In genomic region chr17:81877569-81877968, GRCh38 we compare ENCODE assay signal across 19 cellular contexts. TPM values are rescaled to one million over a fixed set of nuclear protein-coding genes. Genes with fewer than 3 reads are reported as not detected.
A peak's percentile ranks its signal among the peaks of the same experiment; 100 is the strongest.
DNase-seq lines count a peak whose midpoint lies in the region; ATAC-seq, FAIRE-seq and TF ChIP-seq lines count a peak whose summit lies in the region.
"Had no signal": no experiment of that assay in that cellular context is flagged by ENCODE, and none has a peak within 500 bp of the region (broad histone marks: within the 10 kb centered on the region; RNA-seq: fewer than 3 reads in every experiment).

No MANE protein-coding gene starts in this region.

- intact Hi-C loops in activated CD4-positive, alpha-beta T cell treated with anti-CD3 and anti-CD28 coated beads, Interleukin-2, amount 10 ng/mL, durations not matched to agents 24 days and 14 days (cut with micrococcal nuclease) = no loop called here

- FAIRE-seq in H1 (lab: Jason Lieb, UNC) = no peak
- FAIRE-seq: GM18507, HepG2, HTR-8/SVneo had no signal

- H3K4me3 Mint-ChIP-seq in activated CD4-positive, alpha-beta T cell treated with anti-CD3 and anti-CD28 coated beads, Interleukin-2, amount 10 ng/mL, durations not matched to agents 24 days and 14 days = no peak overlapping the region
- peak overlapping the region in 1 of 4 donors; percentile 82 for H3K4me3 Mint-ChIP-seq in IgD-negative memory B cell
- no peak overlapping the region for H3K4me3 Mint-ChIP-seq in stimulated activated effector memory CD8-positive, alpha-beta T cell treated with anti-CD3 and anti-CD28 coated beads, Interleukin-12 subunit alpha, Interleukin-12 subunit beta, amount 100 ng/mL, for 72 hours
- H3K4me3 Mint-ChIP-seq: GM23338, HFFc6 had no signal

- H2BK12ac ChIP-seq in H1 (ENCODE audit: low read depth, low read length) = no peak overlapping the region

- TF ChIP-seq RAD21 in H1 (IDR thresholded peaks at IDR 0.05 in 1 of 2, conservative IDR thresholded peaks at IDR 0.05 in 1 of 2; ENCODE audit: low read depth in 2 of 2, low read length in 2 of 2) = no peak

- H4K91ac ChIP-seq in H1 (replicated peaks; ENCODE audit: insufficient read length, low read length) = no peak overlapping the region

- H3K27me3 Mint-ChIP-seq in activated CD4-positive, alpha-beta T cell treated with anti-CD3 and anti-CD28 coated beads, Interleukin-2, amount 10 ng/mL, durations not matched to agents 24 days and 14 days = no peaks in the 10 kb centered on the region
- no peaks in the 10 kb centered on the region for H3K27me3 Mint-ChIP-seq in IgD-negative memory B cell
- H3K27me3 Mint-ChIP-seq: CD4-positive, CD25-positive, alpha-beta regulatory T cell had no signal

- POLR2A ChIA-PET in H1 (lab: Charles Lee; ENCODE audit: partially characterized antibody) = interaction anchor here (0.7 to 10.5 kb wide), 7 partner anchors 10 to 857 kb away, joined by 3 to 151 read pairs (median 4); partner anchors contain the start of genes ALYREF and ANAPC11

- H2AK5ac ChIP-seq in H1 (ENCODE audit: low read depth, low read length) = no peak overlapping the region

- H3K23ac ChIP-seq in H1 (ENCODE audit: insufficient read length) = no peak overlapping the region

- H3K4me1 Mint-ChIP-seq in activated CD4-positive, alpha-beta T cell treated with anti-CD3 and anti-CD28 coated beads, Interleukin-2, amount 10 ng/mL, durations not matched to agents 24 days and 14 days = peaks cover 20% of the 10 kb centered on the region
- peaks cover 0 to 11% (median 4%) of the 10 kb centered on the region in 3 donors for H3K4me1 Mint-ChIP-seq in IgD-negative memory B cell
- peaks cover 8% of the 10 kb centered on the region for H3K4me1 Mint-ChIP-seq in stimulated activated effector memory CD8-positive, alpha-beta T cell treated with anti-CD3 and anti-CD28 coated beads, Interleukin-12 subunit alpha, Interleukin-12 subunit beta, amount 100 ng/mL, for 72 hours
- H3K4me1 Mint-ChIP-seq: GM23338 had no signal

- no peak for TF ChIP-seq EP300 in H1 (IDR thresholded peaks at IDR 0.05; ENCODE audit: borderline replicate concordance in 1 of 2, low read depth in 2 of 2, low read length in 2 of 2)

- no peak overlapping the region for H3K56ac ChIP-seq in H1 (replicated peaks; ENCODE audit: insufficient read length, low read depth, low read length)

- ATAC-seq in stimulated activated effector memory CD8-positive, alpha-beta T cell treated with anti-CD3 and anti-CD28 coated beads, Interleukin-12 subunit alpha, Interleukin-12 subunit beta, amount 100 ng/mL, for 72 hours = no peak
- ATAC-seq: GM23338, HepG2 had no signal

- no peaks in the 10 kb centered on the region for H3K4me1 ChIP-seq in H1 (replicated peaks in 1 of 4; ENCODE audit: control insufficient read depth in 3 of 4, insufficient read depth in 4 of 4, low read length in 3 of 4)
- H3K4me1 ChIP-seq: HAP-1 had no signal

- DNase-seq in activated CD4-positive, alpha-beta T cell treated with anti-CD3 and anti-CD28 coated beads, Interleukin-2, amount 10 ng/mL, durations not matched to agents 24 days and 14 days = no peak
- no peak for DNase-seq in activated CD4-positive, alpha-beta T cell treated with anti-CD3 and anti-CD28 coated beads, Interleukin-2, amount 50 U/mL, for 48 hours
- no peak for DNase-seq in H1 (ENCODE audit: low read depth in 1 of 2, low spot score in 2 of 2)
- no peak for DNase-seq in stimulated activated effector memory CD8-positive, alpha-beta T cell treated with anti-CD3 and anti-CD28 coated beads, Interleukin-12 subunit alpha, Interleukin-12 subunit beta, amount 100 ng/mL, for 72 hours (ENCODE audit: low spot score in 2 of 2)
- no peak for DNase-seq in 8988T
- DNase-seq in dermis blood vessel endothelial cell = no peak
- no peak for DNase-seq in NCI-H345 (lab: John Stamatoyannopoulos, UW)
- DNase-seq: ACHN; Calu3; CD4-positive, CD25-positive, alpha-beta regulatory T cell; DMS 273 treated with DMSO at 0.1 percent for 48 hours; HFFc6 had no signal

- H3K36me3 ChIP-seq in H1 (ENCODE audit: control insufficient read depth in 2 of 4, insufficient read depth in 4 of 4, low read length in 3 of 4) = peaks cover 2 to 17% (median 5%) of the 10 kb centered on the region in 4 experiments; a peak in 6 of 8 replicates

- H3K27me3 ChIP-seq in H1 (replicated peaks in 1 of 4; ENCODE audit: control insufficient read depth in 3 of 4, extremely low read depth in 1 of 4, insufficient read depth in 3 of 4, low read length in 3 of 4) = no peaks in the 10 kb centered on the region
- H3K27me3 ChIP-seq: BLaER1 treated with 17β-estradiol and CSF1 and Interleukin-3, amounts not matched to agents 10 nM and 100 nM had no signal

- CTCF ChIA-PET in H1 (lab: Charles Lee; ENCODE audit: partially characterized antibody) = interaction anchor here (0.6 kb wide), 1 partner anchor 69 kb away, joined by 3 read pairs; no protein-coding TSS in a partner anchor

- no peak overlapping the region for H2AFZ ChIP-seq in H1 (ENCODE audit: low read length)
- H2AFZ ChIP-seq: GM23338 had no signal

- H3K4me2 ChIP-seq in H1 (ENCODE audit: insufficient read depth in 1 of 2, low read depth in 2 of 2, low read length in 2 of 2) = no peak overlapping the region
- H3K4me2 ChIP-seq: BLaER1 treated with 17β-estradiol and CSF1 and Interleukin-3, amounts not matched to agents 10 nM and 100 nM; GM23338 had no signal

- H3K27ac Mint-ChIP-seq in activated CD4-positive, alpha-beta T cell treated with anti-CD3 and anti-CD28 coated beads, Interleukin-2, amount 10 ng/mL, durations not matched to agents 24 days and 14 days = peak overlapping the region; percentile 25
- peak overlapping the region in 2 of 3 donors; percentile 35 to 92 for H3K27ac Mint-ChIP-seq in IgD-negative memory B cell
- peak overlapping the region; percentile 72 for H3K27ac Mint-ChIP-seq in stimulated activated effector memory CD8-positive, alpha-beta T cell treated with anti-CD3 and anti-CD28 coated beads, Interleukin-12 subunit alpha, Interleukin-12 subunit beta, amount 100 ng/mL, for 72 hours
- H3K27ac Mint-ChIP-seq: GM23338, HFFc6 had no signal

- no peak overlapping the region for H3K18ac ChIP-seq in H1 (ENCODE audit: extremely low read depth, low read length)

- H3K9ac ChIP-seq in H1 (replicated peaks in 1 of 4; ENCODE audit: extremely low read depth in 1 of 4, low read depth in 3 of 4, low read length in 3 of 4) = no peak overlapping the region
- H3K9ac ChIP-seq: BLaER1 treated with 17β-estradiol and CSF1 and Interleukin-3, amounts not matched to agents 10 nM and 100 nM had no signal

- no peak for TF ChIP-seq POLR2A in H1 (IDR thresholded peaks at IDR 0.05; ENCODE audit: control extremely low read depth in 1 of 2, low read depth in 2 of 2, low read length in 2 of 2)

- no peak overlapping the region for H2BK15ac ChIP-seq in H1 (ENCODE audit: low read length)

- H4K20me1 ChIP-seq in H1 (replicated peaks in 1 of 2; ENCODE audit: control insufficient read depth in 1 of 2, insufficient read depth in 2 of 2, low read length in 2 of 2) = no peaks in the 10 kb centered on the region

- H3K9me3 Mint-ChIP-seq in activated CD4-positive, alpha-beta T cell treated with anti-CD3 and anti-CD28 coated beads, Interleukin-2, amount 10 ng/mL, durations not matched to agents 24 days and 14 days = no peaks in the 10 kb centered on the region
- H3K9me3 Mint-ChIP-seq in IgD-negative memory B cell = no peaks in the 10 kb centered on the region
- no peaks in the 10 kb centered on the region for H3K9me3 Mint-ChIP-seq in stimulated activated effector memory CD8-positive, alpha-beta T cell treated with anti-CD3 and anti-CD28 coated beads, Interleukin-12 subunit alpha, Interleukin-12 subunit beta, amount 100 ng/mL, for 72 hours
- H3K9me3 Mint-ChIP-seq: GM23338, HFFc6 had no signal

- H3K79me1 ChIP-seq in H1 (ENCODE audit: low read depth, low read length) = peaks cover 2% of the 10 kb centered on the region; the same call in 1 of the 2 replicates

- H3K9me3 ChIP-seq in H1 (ENCODE audit: insufficient read depth in 2 of 2, low read depth in 1 of 2, low read length in 1 of 2) = no peaks in the 10 kb centered on the region
- H3K9me3 ChIP-seq: BLaER1 treated with 17β-estradiol and CSF1 and Interleukin-3, amounts not matched to agents 10 nM and 100 nM; HAP-1 had no signal

- no peak overlapping the region for H2BK20ac ChIP-seq in H1 (ENCODE audit: low read length)

- no peak for TF ChIP-seq CTCF in H1 (IDR thresholded peaks at IDR 0.05; ENCODE audit: control extremely low read depth in 1 of 3, insufficient read depth in 1 of 3, low read depth in 1 of 3, low read length in 3 of 3)

- H4K5ac ChIP-seq in H1 (ENCODE audit: insufficient read length, low read depth, low read length) = no peak overlapping the region

- no peaks in the 10 kb centered on the region for H3K23me2 ChIP-seq in H1 (ENCODE audit: low read depth, low read length)

- H3K4ac ChIP-seq in H1 (replicated peaks; ENCODE audit: insufficient read length, low read depth, low read length) = no peak overlapping the region

- no peak overlapping the region for H2BK5ac ChIP-seq in H1 (ENCODE audit: low read depth, low read length)

- H3K36me3 Mint-ChIP-seq in activated CD4-positive, alpha-beta T cell treated with anti-CD3 and anti-CD28 coated beads, Interleukin-2, amount 10 ng/mL, durations not matched to agents 24 days and 14 days (ENCODE audit: low read depth) = peaks cover 41% of the 10 kb centered on the region
- peaks cover 8% of the 10 kb centered on the region for H3K36me3 Mint-ChIP-seq in IgD-negative memory B cell
- H3K36me3 Mint-ChIP-seq in stimulated activated effector memory CD8-positive, alpha-beta T cell treated with anti-CD3 and anti-CD28 coated beads, Interleukin-12 subunit alpha, Interleukin-12 subunit beta, amount 100 ng/mL, for 72 hours = peaks cover 68% of the 10 kb centered on the region

- H2BK120ac ChIP-seq in H1 (replicated peaks; ENCODE audit: low read depth, low read length) = no peak overlapping the region

- H3K4me3 ChIP-seq in H1 (ENCODE audit: extremely low read depth in 1 of 4, insufficient read depth in 2 of 4, low read depth in 3 of 4, low read length in 4 of 4) = no peak overlapping the region
- H3K4me3 ChIP-seq: BLaER1 treated with 17β-estradiol and CSF1 and Interleukin-3, amounts not matched to agents 10 nM and 100 nM; GM23338; HAP-1 had no signal

- 97% methylated on average over 5 of the region's 5 CpGs; no CpG with 5 or more reads in 1 of the 2 experiments for whole genome bisulfite sequencing in H1 (ENCODE audit: extremely low coverage in 1 of 2, insufficient coverage in 1 of 2, insufficient read length in 1 of 2, insufficient replicate concordance in 2 of 2, low coverage in 1 of 2, low lambda C conversion rate in 2 of 2, missing lambda C conversion rate in 1 of 2), 2 experiments

- H4K8ac ChIP-seq in H1 (ENCODE audit: extremely low read depth, insufficient read depth, low read length) = no peak overlapping the region

- H3K14ac ChIP-seq in H1 (ENCODE audit: insufficient read length) = no peak overlapping the region

- H3K27ac ChIP-seq in H1 (ENCODE audit: low read depth, low read length) = no peak overlapping the region
- H3K27ac ChIP-seq: BLaER1 treated with 17β-estradiol and CSF1 and Interleukin-3, amounts not matched to agents 10 nM and 100 nM had no signal

- no peaks in the 10 kb centered on the region for H3K79me2 ChIP-seq in H1 (ENCODE audit: control insufficient read depth in 1 of 2, insufficient read depth in 2 of 2, low read length in 2 of 2)

RNA-seq across cellular contexts. Expression of gene ARHGDIA, which starts 6.4 kb away (rescaled TPM):
- total RNA-seq in activated CD4-positive, alpha-beta T cell treated with anti-CD3 and anti-CD28 coated beads, Interleukin-2, amount 10 ng/mL, durations not matched to agents 24 days and 14 days = 697 and 714 TPM in 2 replicates
- polyA plus RNA-seq in IgD-negative memory B cell (163 TPM), H1 (2011; rRNA removed) (62.4 and 155 TPM in 2 replicates)
- total RNA-seq in H1 (2021; fragmentation: NEBNext Ultra II Directional; extraction: Animal tissue kit (Norgen Biotek cat#: 25700)) = 217 and 246 TPM in 2 replicates
- polyA plus RNA-seq in H1 (2011; cell fraction: cytosol; rRNA removed) = 39.2 TPM
- polyA plus RNA-seq in H1 (2011; cell fraction: nucleus; rRNA removed) = 107 TPM
- polyA plus RNA-seq in H1 (2012, experiment 1 of 2) = 161 to 279 TPM (median 213 TPM) in 4 replicates
- polyA plus RNA-seq in H1 (2012, experiment 2 of 2) = 154 TPM
- 184 TPM for polyA plus RNA-seq in H1 (2013, experiment 1 of 2)
- 192 TPM for polyA plus RNA-seq in H1 (2013, experiment 2 of 2)
- polyA minus RNA-seq in H1 (2011; rRNA and poly(A)+ RNA removed) = 14.2 and 21.5 TPM in 2 replicates
- 58.5 TPM for polyA minus RNA-seq in H1 (2011; cell fraction: cytosol; rRNA and poly(A)+ RNA removed)
- 44.3 TPM for polyA minus RNA-seq in H1 (2011; cell fraction: nucleus; rRNA and poly(A)+ RNA removed)
- 195 and 495 TPM in 2 replicates for total RNA-seq in dermis blood vessel endothelial cell

RNA-seq across cellular contexts. Expression of gene ALYREF, which starts 13.8 kb away (rescaled TPM):
- 254 and 264 TPM in 2 replicates for total RNA-seq in activated CD4-positive, alpha-beta T cell treated with anti-CD3 and anti-CD28 coated beads, Interleukin-2, amount 10 ng/mL, durations not matched to agents 24 days and 14 days
- polyA plus RNA-seq in IgD-negative memory B cell = 22.5 TPM
- total RNA-seq in H1 (2021; fragmentation: NEBNext Ultra II Directional; extraction: Animal tissue kit (Norgen Biotek cat#: 25700)) = 186 and 191 TPM in 2 replicates
- 83.8 and 118 TPM in 2 replicates for polyA plus RNA-seq in H1 (2011; rRNA removed)
- 130 TPM for polyA plus RNA-seq in H1 (2011; cell fraction: cytosol; rRNA removed)
- polyA plus RNA-seq in H1 (2011; cell fraction: nucleus; rRNA removed) = 148 TPM
- 149 to 176 TPM (median 160 TPM) in 4 replicates for polyA plus RNA-seq in H1 (2012, experiment 1 of 2)
- 125 TPM for polyA plus RNA-seq in H1 (2012, experiment 2 of 2)
- polyA plus RNA-seq in H1 (2013, experiment 1 of 2) = 83.8 TPM
- 84.5 TPM for polyA plus RNA-seq in H1 (2013, experiment 2 of 2)
- 107 and 142 TPM in 2 replicates for polyA minus RNA-seq in H1 (2011; rRNA and poly(A)+ RNA removed)
- polyA minus RNA-seq in H1 (2011; cell fraction: cytosol; rRNA and poly(A)+ RNA removed) = 69.6 TPM
- polyA minus RNA-seq in H1 (2011; cell fraction: nucleus; rRNA and poly(A)+ RNA removed) = 53.1 TPM
- total RNA-seq in dermis blood vessel endothelial cell = 172 and 224 TPM in 2 replicates

RNA-seq across cellular contexts. Expression of gene ANAPC11, which starts 14.0 kb away (rescaled TPM):
- 132 and 135 TPM in 2 replicates for total RNA-seq in activated CD4-positive, alpha-beta T cell treated with anti-CD3 and anti-CD28 coated beads, Interleukin-2, amount 10 ng/mL, durations not matched to agents 24 days and 14 days
- 266 TPM for polyA plus RNA-seq in IgD-negative memory B cell
- 176 and 182 TPM in 2 replicates for total RNA-seq in H1 (2021; fragmentation: NEBNext Ultra II Directional; extraction: Animal tissue kit (Norgen Biotek cat#: 25700))
- polyA plus RNA-seq in H1 (2011; rRNA removed) = 963 and 1,221 TPM in 2 replicates
- polyA plus RNA-seq in H1 (2011; cell fraction: cytosol; rRNA removed) = 794 TPM
- polyA plus RNA-seq in H1 (2011; cell fraction: nucleus; rRNA removed) = 457 TPM
- polyA plus RNA-seq in H1 (2012, experiment 1 of 2) = 143 to 393 TPM (median 335 TPM) in 4 replicates
- polyA plus RNA-seq in H1 (2012, experiment 2 of 2) = 515 TPM
- polyA plus RNA-seq in H1 (2013, experiment 1 of 2) = 424 TPM
- polyA plus RNA-seq in H1 (2013, experiment 2 of 2) = 403 TPM
- 69.6 and 71.5 TPM in 2 replicates for polyA minus RNA-seq in H1 (2011; rRNA and poly(A)+ RNA removed)
- polyA minus RNA-seq in H1 (2011; cell fraction: cytosol; rRNA and poly(A)+ RNA removed) = 84.5 TPM
- polyA minus RNA-seq in H1 (2011; cell fraction: nucleus; rRNA and poly(A)+ RNA removed) = 82.7 TPM
- total RNA-seq in dermis blood vessel endothelial cell = 79.9 and 128 TPM in 2 replicates

RNA-seq across cellular contexts. Expression of gene P4HB, which starts 17.2 kb away (rescaled TPM):
- 458 and 507 TPM in 2 replicates for total RNA-seq in activated CD4-positive, alpha-beta T cell treated with anti-CD3 and anti-CD28 coated beads, Interleukin-2, amount 10 ng/mL, durations not matched to agents 24 days and 14 days
- polyA plus RNA-seq in IgD-negative memory B cell = 177 TPM
- total RNA-seq in H1 (2021; fragmentation: NEBNext Ultra II Directional; extraction: Animal tissue kit (Norgen Biotek cat#: 25700)) = 374 and 379 TPM in 2 replicates
- 41.4 and 66.6 TPM in 2 replicates for polyA plus RNA-seq in H1 (2011; rRNA removed)
- polyA plus RNA-seq in H1 (2011; cell fraction: cytosol; rRNA removed) = 49.7 TPM
- 116 TPM for polyA plus RNA-seq in H1 (2011; cell fraction: nucleus; rRNA removed)
- 306 to 512 TPM (median 430 TPM) in 4 replicates for polyA plus RNA-seq in H1 (2012, experiment 1 of 2)
- 477 TPM for polyA plus RNA-seq in H1 (2012, experiment 2 of 2)
- 846 TPM for polyA plus RNA-seq in H1 (2013, experiment 1 of 2)
- 918 TPM for polyA plus RNA-seq in H1 (2013, experiment 2 of 2)
- polyA minus RNA-seq in H1 (2011; rRNA and poly(A)+ RNA removed) = 63.4 and 66.2 TPM in 2 replicates
- 124 TPM for polyA minus RNA-seq in H1 (2011; cell fraction: cytosol; rRNA and poly(A)+ RNA removed)
- polyA minus RNA-seq in H1 (2011; cell fraction: nucleus; rRNA and poly(A)+ RNA removed) = 107 TPM
- total RNA-seq in dermis blood vessel endothelial cell = 1,052 and 1,490 TPM in 2 replicates

RNA-seq across cellular contexts. Expression of gene NPB, which starts 24.5 kb away (rescaled TPM):
- total RNA-seq in activated CD4-positive, alpha-beta T cell treated with anti-CD3 and anti-CD28 coated beads, Interleukin-2, amount 10 ng/mL, durations not matched to agents 24 days and 14 days = 0.30 and 0.40 TPM in 2 replicates
- not detected for polyA plus RNA-seq in IgD-negative memory B cell
- 0.80 and 1.5 TPM in 2 replicates for total RNA-seq in H1 (2021; fragmentation: NEBNext Ultra II Directional; extraction: Animal tissue kit (Norgen Biotek cat#: 25700))
- polyA plus RNA-seq in H1 (2011; rRNA removed) = 2.5 and 3.9 TPM in 2 replicates
- polyA plus RNA-seq in H1 (2011; cell fraction: cytosol; rRNA removed) = 1.6 TPM
- 1.5 TPM for polyA plus RNA-seq in H1 (2011; cell fraction: nucleus; rRNA removed)
- 0.48 to 0.69 TPM (median 0.53 TPM) in 3 of 4 replicates, not detected in the other for polyA plus RNA-seq in H1 (2012, experiment 1 of 2)
- 0.91 TPM for polyA plus RNA-seq in H1 (2012, experiment 2 of 2)
- 1.6 TPM for polyA plus RNA-seq in H1 (2013, experiment 1 of 2)
- polyA plus RNA-seq in H1 (2013, experiment 2 of 2) = 1.3 TPM
- 0.80 and 1.0 TPM in 2 replicates for polyA minus RNA-seq in H1 (2011; rRNA and poly(A)+ RNA removed)
- not detected for polyA minus RNA-seq in H1 (2011; cell fraction: cytosol; rRNA and poly(A)+ RNA removed)
- polyA minus RNA-seq in H1 (2011; cell fraction: nucleus; rRNA and poly(A)+ RNA removed) = 3.9 TPM
- total RNA-seq in dermis blood vessel endothelial cell = 0.28 TPM in 1 of 2 replicates, not detected in the other
- total RNA-seq: CD4-positive, CD25-positive, alpha-beta regulatory T cell had no signal
